ENCODE assay signal across 8 cellular contexts in the genomic region with DNA sequence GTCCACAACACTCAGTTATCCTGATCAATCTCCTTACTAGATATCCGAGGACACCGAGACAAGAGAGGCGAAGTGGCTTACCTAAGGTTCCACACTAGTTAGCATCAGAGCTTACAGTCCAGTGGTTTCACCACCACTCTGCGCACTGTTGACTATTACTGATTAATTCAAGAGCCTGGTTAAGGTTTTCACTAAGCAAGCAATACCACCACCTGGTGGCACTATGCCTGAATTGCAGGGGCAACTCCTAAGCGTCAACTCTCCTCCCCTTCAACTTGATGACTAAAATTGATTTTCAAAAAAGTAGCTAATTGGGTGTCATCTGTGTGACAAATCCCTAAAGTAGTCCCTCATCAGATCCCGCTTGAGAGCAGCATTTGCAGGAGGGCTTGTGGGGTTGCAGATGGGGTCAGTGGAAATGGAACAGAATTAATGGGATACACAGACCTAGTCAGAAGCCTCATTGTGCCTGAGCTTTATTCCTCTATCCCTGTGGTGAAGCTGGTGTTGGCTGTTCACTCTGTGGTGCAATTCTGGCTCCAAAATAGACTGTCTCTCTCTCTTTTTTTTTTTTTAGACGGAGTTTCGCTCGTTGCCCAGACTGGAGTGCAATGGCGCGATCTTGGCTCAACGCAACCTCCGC. TPM values are rescaled to one million over a fixed set of nuclear protein-coding genes. Genes with fewer than 3 reads are reported as not detected.
DNase-seq lines count a peak whose midpoint lies in the region; FAIRE-seq and TF ChIP-seq lines count a peak whose summit lies in the region.

No MANE protein-coding gene starts in this region.

- H3K36me3 ChIP-seq in small intestine (ENCODE audit: control insufficient read depth in 2 of 2, insufficient read depth in 2 of 2, low read length in 2 of 2): peaks cover 0 to 9% of the 10 kb centered on the region in 2 donors

- WGBS in small intestine, 3 donors: 86 to 96% (median 95%) methylated on average over 13 of the region's 13 CpGs

- no peaks in the 10 kb centered on the region for H3K27me3 ChIP-seq in small intestine (ENCODE audit: control insufficient read depth in 2 of 2, insufficient read depth in 2 of 2, low read length in 2 of 2)

- FAIRE-seq in GM18507 (lab: Jason Lieb, UNC) (peak; percentile 49), small intestine (lab: Jason Lieb, UNC) (no peak)

- no peaks in the 10 kb centered on the region for H3K9me3 ChIP-seq in small intestine (ENCODE audit: control insufficient read depth, low read depth)

- H3K27ac ChIP-seq in small intestine (ENCODE audit: low read depth in 1 of 2, low read length in 1 of 2): no peak overlapping the region

- DNase-seq in AG09319 (ENCODE audit: extremely low read depth, low read depth) (no peak), GM18507 (ENCODE audit: extremely low spot score, insufficient read length, low read depth) (no peak), SHP77 treated with DMSO at 0.1 percent for 48 hours (lab: John Stamatoyannopoulos, UW) (peak; percentile 15), dermis blood vessel endothelial cell (peak; percentile 58), small intestine (peak; percentile 66), superior temporal gyrus (ENCODE audit: extremely low spot score) (no peak), pons (ENCODE audit: low spot score) (no peak), COLO829 (ENCODE audit: low spot score) (no peak)

- TF ChIP-seq CTCF in AG09319 (IDR thresholded peaks at IDR 0.05; ENCODE audit: low read depth, low read length): peak; percentile 36

- H3K4me3 ChIP-seq in small intestine (ENCODE audit: low read depth in 1 of 2, low read length in 2 of 2): no peak overlapping the region

- H3K4me1 ChIP-seq in small intestine (ENCODE audit: control insufficient read depth in 2 of 2, insufficient read depth in 1 of 2, low read depth in 1 of 2, low read length in 1 of 2): peaks cover 5 to 12% of the 10 kb centered on the region in 2 donors

RNA-seq across cellular contexts. Expression of a gene that starts 9.1 kb away (rescaled TPM):
- 0.17 TPM in 1 of 2 replicates, not detected in the other for total RNA-seq in dermis blood vessel endothelial cell
- polyA plus RNA-seq in small intestine: 10 to 100 TPM; 10.7 to 27.5 (median 20.0) TPM

RNA-seq across cellular contexts. Expression of a gene that starts 27.7 kb away (rescaled TPM):
- 4.8 and 5.3 TPM in 2 replicates for total RNA-seq in dermis blood vessel endothelial cell
- 1 to 10 TPM; 2.5 to 4.8 (median 3.0) TPM for polyA plus RNA-seq in small intestine

Comparison
In these comparisons a context has a peak if more than half of its experiments do, and no peak if none do; other contexts are left out.
1. DNase-seq: peak in SHP77 treated with DMSO at 0.1 percent for 48 hours (single experiment), dermis blood vessel endothelial cell (single experiment) and small intestine (single experiment); none in AG09319 (single experiment), GM18507 (single experiment), superior temporal gyrus (single experiment), pons (single experiment) and COLO829 (single experiment).